13 cellular contexts compared by ENCODE assay signal in the genomic region with DNA sequence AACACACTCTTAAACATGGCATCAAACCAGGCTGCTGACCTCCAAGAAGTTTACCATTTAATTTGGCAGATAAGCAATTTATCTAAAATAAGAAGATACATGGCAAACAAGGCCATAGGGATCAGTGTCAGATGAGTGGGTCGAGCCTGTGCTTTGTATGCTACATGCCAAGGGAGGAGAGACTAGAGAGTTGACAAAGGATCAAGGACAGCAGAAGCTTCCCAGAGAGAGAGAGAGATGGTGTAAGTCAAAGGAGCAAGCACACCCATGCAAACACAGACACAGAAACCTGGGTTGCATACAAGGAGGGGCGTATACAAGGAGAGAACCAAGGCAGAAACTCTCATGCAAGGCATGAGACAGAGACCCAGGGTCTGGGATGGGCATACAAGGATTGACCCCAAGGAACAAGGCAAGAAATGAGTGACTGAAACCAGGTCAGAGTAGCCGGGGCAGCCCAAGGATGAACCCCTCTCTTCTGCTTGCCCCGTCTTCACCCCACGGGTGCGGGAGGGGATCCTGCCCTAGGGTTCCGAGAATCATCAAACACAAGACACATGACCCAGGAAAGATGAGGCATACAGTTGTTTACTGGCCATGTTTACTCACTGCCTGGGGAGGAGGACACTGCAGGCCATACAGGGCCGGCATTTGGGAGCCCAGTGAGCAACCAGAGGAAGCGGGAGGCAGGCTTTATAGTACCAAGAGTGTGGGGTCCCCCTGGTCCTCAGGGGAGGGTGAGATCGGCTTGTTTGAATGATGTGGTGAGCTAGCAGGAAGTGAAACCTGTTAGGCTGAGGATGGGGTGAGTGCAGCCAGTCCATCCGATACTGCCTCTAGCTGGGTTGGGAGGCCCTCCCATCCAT.
A peak's percentile ranks its signal among the peaks of the same experiment; 100 is the strongest.
DNase-seq lines count a peak whose midpoint lies in the region; ATAC-seq and TF ChIP-seq lines count a peak whose summit lies in the region.
"Had no signal": no experiment of that assay in that cellular context is flagged by ENCODE, and none has a peak within 500 bp of the region (broad histone marks: within the 10 kb centered on the region; RNA-seq: fewer than 3 reads in every experiment).

No MANE protein-coding gene starts in this region.

- peak overlapping the region; percentile 55 for H3K27ac Mint-ChIP-seq in activated CD8-positive, alpha-beta memory T cell treated with anti-CD3 and anti-CD28 coated beads, Interleukin-2, amount 10 ng/mL, durations not matched to agents 7 days and 5 days
- peak overlapping the region; percentile 62 for H3K27ac Mint-ChIP-seq in progenitor cell of endocrine pancreas

- H3F3A ChIP-seq in Loucy (ENCODE audit: low read depth): no peaks in the 10 kb centered on the region

- no peak for DNase-seq in activated CD8-positive, alpha-beta memory T cell treated with anti-CD3 and anti-CD28 coated beads, Interleukin-2, amount 10 ng/mL, durations not matched to agents 7 days and 5 days
- DNase-seq in activated CD8-positive, alpha-beta memory T cell treated with anti-CD3 and anti-CD28 coated beads, Interleukin-2, amount 50 U/mL, for 4 hours: no peak
- DNase-seq in progenitor cell of endocrine pancreas (ENCODE audit: low spot score, unreplicated experiment) (no peak), SK-N-DZ (ENCODE audit: low spot score) (no peak), DMS53 treated with DMSO at 0.1 percent for 48 hours (lab: John Stamatoyannopoulos, UW; ENCODE audit: unreplicated experiment) (no peak), medulla oblongata (ENCODE audit: extremely low spot score) (no peak)
- DNase-seq: activated CD4-positive, alpha-beta T cell treated with anti-CD3 and anti-CD28 coated beads, Interleukin-2, amount 50 U/mL, for 48 hours; GM23248; NCI-H446 treated with DMSO at 0.1 percent for 48 hours; right cardiac atrium had no signal

- no peaks in the 10 kb centered on the region for H4K20me1 ChIP-seq in Loucy (ENCODE audit: insufficient read depth, low read length, poor library complexity, severe bottlenecking)

- TF ChIP-seq CTCF in Loucy (conservative IDR thresholded peaks at IDR 0.05; ENCODE audit: low read length) (no peak), progenitor cell of endocrine pancreas (IDR thresholded peaks at IDR 0.05; ENCODE audit: unreplicated experiment) (no peak)

- peaks cover 44% of the 10 kb centered on the region for H3K4me1 Mint-ChIP-seq in activated CD8-positive, alpha-beta memory T cell treated with anti-CD3 and anti-CD28 coated beads, Interleukin-2, amount 10 ng/mL, durations not matched to agents 7 days and 5 days
- H3K4me1 Mint-ChIP-seq in progenitor cell of endocrine pancreas (ENCODE audit: low read depth): peaks cover 2% of the 10 kb centered on the region

- no peaks in the 10 kb centered on the region for H3K27me3 ChIP-seq in Loucy (ENCODE audit: insufficient read depth, low read length, poor library complexity, severe bottlenecking)

- no peaks in the 10 kb centered on the region for H3K27me3 Mint-ChIP-seq in activated CD8-positive, alpha-beta memory T cell treated with anti-CD3 and anti-CD28 coated beads, Interleukin-2, amount 10 ng/mL, durations not matched to agents 7 days and 5 days
- H3K27me3 Mint-ChIP-seq in progenitor cell of endocrine pancreas: peaks cover 11% of the 10 kb centered on the region

- H3K36me3 ChIP-seq in Loucy (ENCODE audit: insufficient read depth, low read length): no peaks in the 10 kb centered on the region

- no peak for ATAC-seq in activated CD8-positive, alpha-beta memory T cell treated with anti-CD3 and anti-CD28 coated beads, Interleukin-2, amount 10 ng/mL, durations not matched to agents 7 days and 5 days
- ATAC-seq in HG02759 (IDR thresholded peaks at IDR 0.05; ENCODE audit: unreplicated experiment): peak; percentile 99
- ATAC-seq: A549, right cardiac atrium had no signal

- peaks cover 18% of the 10 kb centered on the region for H3K9me3 Mint-ChIP-seq in activated CD8-positive, alpha-beta memory T cell treated with anti-CD3 and anti-CD28 coated beads, Interleukin-2, amount 10 ng/mL, durations not matched to agents 7 days and 5 days (ENCODE audit: low read depth)
- no peaks in the 10 kb centered on the region for H3K9me3 Mint-ChIP-seq in progenitor cell of endocrine pancreas (ENCODE audit: low read depth)

- H3K36me3 Mint-ChIP-seq in activated CD8-positive, alpha-beta memory T cell treated with anti-CD3 and anti-CD28 coated beads, Interleukin-2, amount 10 ng/mL, durations not matched to agents 7 days and 5 days: peaks cover 24% of the 10 kb centered on the region
- H3K36me3 Mint-ChIP-seq in progenitor cell of endocrine pancreas (ENCODE audit: insufficient read depth): no peaks in the 10 kb centered on the region

- peak overlapping the region; percentile 12 for H3K9ac ChIP-seq in Loucy (ENCODE audit: low read depth, low read length, poor library complexity, severe bottlenecking)
- H3K9ac ChIP-seq: GM23248 had no signal

- H3K9me2 ChIP-seq in Loucy (replicated peaks; ENCODE audit: low read depth, low read length): no peaks in the 10 kb centered on the region

- no peaks in the 10 kb centered on the region for H3K79me2 ChIP-seq in Loucy (ENCODE audit: insufficient read depth, low read length)

- H3K4me3 Mint-ChIP-seq in activated CD8-positive, alpha-beta memory T cell treated with anti-CD3 and anti-CD28 coated beads, Interleukin-2, amount 10 ng/mL, durations not matched to agents 7 days and 5 days: no peak overlapping the region
- no peak overlapping the region for H3K4me3 Mint-ChIP-seq in progenitor cell of endocrine pancreas (ENCODE audit: low read depth)

- no peak overlapping the region for H3K4me3 ChIP-seq in Loucy (ENCODE audit: low read length, poor library complexity, severe bottlenecking)
- H3K4me3 ChIP-seq: A549, GM23248 had no signal

- H3K9me3 ChIP-seq in Loucy (ENCODE audit: insufficient read depth, low read depth, low read length): no peaks in the 10 kb centered on the region
- H3K9me3 ChIP-seq: A549 had no signal

- peak overlapping the region; percentile 54 for H3K4me2 ChIP-seq in Loucy (ENCODE audit: low read depth, low read length, poor library complexity, severe bottlenecking)
- H3K4me2 ChIP-seq: A549 had no signal

- peak overlapping the region; percentile 28 for H2AFZ ChIP-seq in Loucy (ENCODE audit: low read length)
- H2AFZ ChIP-seq: GM23248 had no signal

- peaks cover 31% of the 10 kb centered on the region for H3K4me1 ChIP-seq in Loucy (ENCODE audit: insufficient read depth, low read length, poor library complexity, severe bottlenecking)

- CTCF ChIA-PET in activated CD8-positive, alpha-beta memory T cell treated with anti-CD3 and anti-CD28 coated beads, Interleukin-2, amount 10 ng/mL, durations not matched to agents 7 days and 5 days (lab: Charles Lee): no interaction called here
